Comparison of ENCODE assay signal across 33 cellular contexts in genomic region chr12:6318440-6318879, GRCh38. TPM values are rescaled to one million over a fixed set of nuclear protein-coding genes. Genes with fewer than 3 reads are reported as not detected.
A peak's percentile ranks its signal among the peaks of the same experiment; 100 is the strongest.
DNase-seq lines count a peak whose midpoint lies in the region; ATAC-seq, FAIRE-seq and TF ChIP-seq lines count a peak whose summit lies in the region.
"Had no signal": no experiment of that assay in that cellular context is flagged by ENCODE, and none has a peak within 500 bp of the region (broad histone marks: within the 10 kb centered on the region; RNA-seq: fewer than 3 reads in every experiment).

No MANE protein-coding gene starts in this region.

- no peak overlapping the region for H3K18ac ChIP-seq in H1 (ENCODE audit: extremely low read depth, low read length)
- H3K18ac ChIP-seq in mesenchymal stem cell (ENCODE audit: low read depth in 1 of 2, low read length in 2 of 2): peak overlapping the region in 1 of 2 experiments; percentile 6

- H2BK20ac ChIP-seq in H1 (ENCODE audit: low read length): no peak overlapping the region

- H4K5ac ChIP-seq in H1 (ENCODE audit: insufficient read length, low read depth, low read length): no peak overlapping the region

- H3K36me3 Mint-ChIP-seq in activated T-cell treated with anti-CD3 and anti-CD28 coated beads, Interleukin-2, amount 50 U/mL, for 72 hours (ENCODE audit: insufficient read depth in 2 of 2): no peaks in the 10 kb centered on the region
- no peaks in the 10 kb centered on the region for H3K36me3 Mint-ChIP-seq in T-helper 17 cell (ENCODE audit: low read depth)
- peaks cover 0 to 1% of the 10 kb centered on the region in 2 donors for H3K36me3 Mint-ChIP-seq in stimulated activated naive B cell treated with anti-CD40 and anti-IgM and Interleukin-4, amounts not matched to agents 10 μg/mL and 1 μg/mL and 100 μg/mL, for 72 hours
- H3K36me3 Mint-ChIP-seq: activated naive CD4-positive, alpha-beta T cell treated with anti-CD3 and anti-CD28 coated beads, Interleukin-2, amount 50 U/mL, for 24 hours had no signal

- CTCF ChIA-PET in H1 (lab: Charles Lee; ENCODE audit: partially characterized antibody): interaction anchor here (0.6 to 1.6 kb wide), 4 partner anchors 13 to 147 kb away, joined by 3 to 6 read pairs (median 4); no protein-coding TSS in a partner anchor

- no peaks in the 10 kb centered on the region for H3K79me2 ChIP-seq in H1 (ENCODE audit: control insufficient read depth in 1 of 2, insufficient read depth in 2 of 2, low read length in 2 of 2)

- no peak overlapping the region for H3K4me3 Mint-ChIP-seq in activated T-cell treated with anti-CD3 and anti-CD28 coated beads, Interleukin-2, amount 50 U/mL, for 72 hours
- H3K4me3 Mint-ChIP-seq in T-helper 17 cell: no peak overlapping the region
- H3K4me3 Mint-ChIP-seq in stimulated activated naive B cell treated with anti-CD40 and anti-IgM and Interleukin-4, amounts not matched to agents 10 μg/mL and 1 μg/mL and 100 μg/mL, for 72 hours: no peak overlapping the region
- H3K4me3 Mint-ChIP-seq: activated naive CD4-positive, alpha-beta T cell treated with anti-CD3 and anti-CD28 coated beads, Interleukin-2, amount 50 U/mL, for 24 hours; nephron progenitor cell had no signal

- no peaks in the 10 kb centered on the region for H4K20me1 ChIP-seq in H1 (replicated peaks in 1 of 2; ENCODE audit: control insufficient read depth in 1 of 2, insufficient read depth in 2 of 2, low read length in 2 of 2)

- H2BK15ac ChIP-seq in H1 (ENCODE audit: low read length): no peak overlapping the region
- H2BK15ac ChIP-seq in mesenchymal stem cell (ENCODE audit: low read depth, poor library complexity, severe bottlenecking): no peak overlapping the region

- H3K27me3 Mint-ChIP-seq in activated T-cell treated with anti-CD3 and anti-CD28 coated beads, Interleukin-2, amount 50 U/mL, for 72 hours (ENCODE audit: low read depth): no peaks in the 10 kb centered on the region
- peaks cover 7% of the 10 kb centered on the region for H3K27me3 Mint-ChIP-seq in T-helper 17 cell
- H3K27me3 Mint-ChIP-seq in stimulated activated naive B cell treated with anti-CD40 and anti-IgM and Interleukin-4, amounts not matched to agents 10 μg/mL and 1 μg/mL and 100 μg/mL, for 72 hours: peaks cover 79 to 82% of the 10 kb centered on the region in 2 donors
- H3K27me3 Mint-ChIP-seq: activated naive CD4-positive, alpha-beta T cell treated with anti-CD3 and anti-CD28 coated beads, Interleukin-2, amount 50 U/mL, for 24 hours had no signal

- POLR2A ChIA-PET in H1 (lab: Charles Lee; ENCODE audit: partially characterized antibody): interaction anchor here (0.9 to 16.0 kb wide), 5 partner anchors 9 to 52 kb away, joined by 3 to 214 read pairs (median 10); partner anchors contain the start of gene SCNN1A

- no peak overlapping the region for H3K9ac ChIP-seq in H1 (replicated peaks in 1 of 4; ENCODE audit: extremely low read depth in 1 of 4, low read depth in 3 of 4, low read length in 3 of 4)
- no peak overlapping the region for H3K9ac ChIP-seq in mesenchymal stem cell (ENCODE audit: low read length)

- H4K91ac ChIP-seq in H1 (replicated peaks; ENCODE audit: insufficient read length, low read length) (no peak overlapping the region), mesenchymal stem cell (ENCODE audit: low read length) (no peak overlapping the region)

- no peak for DNase-seq in activated T-cell treated with anti-CD3 and anti-CD28 coated beads, Interleukin-2, amount 50 U/mL, for 72 hours
- no peak for DNase-seq in activated T-cell treated with anti-CD3 and anti-CD28 coated beads, Interleukin-2, amount 50 U/mL, for 1 hour
- no peak for DNase-seq in T-helper 17 cell
- DNase-seq in H1 (ENCODE audit: low read depth in 1 of 2, low spot score in 2 of 2): no peak
- no peak for DNase-seq in stimulated activated naive B cell treated with anti-CD40 and anti-IgM and Interleukin-4, amounts not matched to agents 10 μg/mL and 1 μg/mL and 100 μg/mL, for 72 hours
- DNase-seq in mesenchymal stem cell: no peak
- DNase-seq: COR-L47; DMS79 treated with DMSO at 0.1 percent for 48 hours; effector CD8-positive, alpha-beta T cell; hypothalamus; Karpas-422; left ventricle myocardium inferior; midbrain; MV-4-11; NCI-H146; NCI-H2171; NCI-H524; nephron progenitor cell; NK-92 treated with Interleukin-12 subunit alpha and Interleukin-12 subunit beta, amount 100 ng/mL, for 24 hours; right lobe of liver; SHP77 treated with DMSO at 0.1 percent for 48 hours; stimulated activated CD4-positive, alpha-beta T cell treated with anti-CD3 and anti-CD28 coated beads, Interleukin-15, amount 100 ng/mL, for 24 hours; trophoblast cell had no signal

- H3K4ac ChIP-seq in H1 (replicated peaks; ENCODE audit: insufficient read length, low read depth, low read length) (no peak overlapping the region), mesenchymal stem cell (ENCODE audit: low read depth in 1 of 2, low read length in 2 of 2) (no peak overlapping the region)

- no peak for TF ChIP-seq RAD21 in H1 (IDR thresholded peaks at IDR 0.05 in 1 of 2, conservative IDR thresholded peaks at IDR 0.05 in 1 of 2; ENCODE audit: low read depth in 2 of 2, low read length in 2 of 2)

- H4K8ac ChIP-seq in H1 (ENCODE audit: extremely low read depth, insufficient read depth, low read length): peak overlapping the region; percentile 6; the same call in 1 of the 2 replicates
- no peak overlapping the region for H4K8ac ChIP-seq in mesenchymal stem cell (ENCODE audit: low read length)

- peak overlapping the region; percentile 24; the same call in 1 of the 2 replicates for H2BK5ac ChIP-seq in H1 (ENCODE audit: low read depth, low read length)
- H2BK5ac ChIP-seq in mesenchymal stem cell (ENCODE audit: low read depth, low read length, poor library complexity, severe bottlenecking): no peak overlapping the region

- no peak overlapping the region for H3K27ac Mint-ChIP-seq in activated T-cell treated with anti-CD3 and anti-CD28 coated beads, Interleukin-2, amount 50 U/mL, for 72 hours
- H3K27ac Mint-ChIP-seq in T-helper 17 cell: peak overlapping the region; percentile 54
- H3K27ac Mint-ChIP-seq in stimulated activated naive B cell treated with anti-CD40 and anti-IgM and Interleukin-4, amounts not matched to agents 10 μg/mL and 1 μg/mL and 100 μg/mL, for 72 hours: peak overlapping the region; percentile 70
- H3K27ac Mint-ChIP-seq: activated naive CD4-positive, alpha-beta T cell treated with anti-CD3 and anti-CD28 coated beads, Interleukin-2, amount 50 U/mL, for 24 hours had no signal

- H2AFZ ChIP-seq in H1 (ENCODE audit: low read length): no peak overlapping the region
- no peak overlapping the region for H2AFZ ChIP-seq in mesenchymal stem cell (ENCODE audit: low read depth, low read length)

- no peak for TF ChIP-seq CTCF in H1 (IDR thresholded peaks at IDR 0.05; ENCODE audit: control extremely low read depth in 1 of 3, insufficient read depth in 1 of 3, low read depth in 1 of 3, low read length in 3 of 3)

- peaks cover 7 to 43% (median 17%) of the 10 kb centered on the region in 4 experiments; a peak in 7 of 8 replicates for H3K36me3 ChIP-seq in H1 (ENCODE audit: control insufficient read depth in 2 of 4, insufficient read depth in 4 of 4, low read length in 3 of 4)
- H3K36me3 ChIP-seq in mesenchymal stem cell (ENCODE audit: control insufficient read depth in 1 of 2, insufficient read depth in 2 of 2, low read depth in 1 of 2, low read length in 2 of 2): no peaks in the 10 kb centered on the region
- H3K36me3 ChIP-seq: esophagus muscularis mucosa, HAP-1, left ventricle myocardium inferior, right lobe of liver had no signal

- H3K14ac ChIP-seq in H1 (ENCODE audit: insufficient read length) (no peak overlapping the region), mesenchymal stem cell (ENCODE audit: low read length in 2 of 2) (no peak overlapping the region)

- H3K9me3 ChIP-seq in T-helper 17 cell (ENCODE audit: control insufficient read depth, low read length, poor library complexity, severe bottlenecking): no peaks in the 10 kb centered on the region
- no peaks in the 10 kb centered on the region for H3K9me3 ChIP-seq in H1 (ENCODE audit: insufficient read depth in 2 of 2, low read depth in 1 of 2, low read length in 1 of 2)
- H3K9me3 ChIP-seq in mesenchymal stem cell (ENCODE audit: control insufficient read depth, low read length): no peaks in the 10 kb centered on the region
- H3K9me3 ChIP-seq: esophagus muscularis mucosa, HAP-1, left ventricle myocardium inferior, right lobe of liver had no signal

- H3K4me1 ChIP-seq in H1 (replicated peaks in 1 of 4; ENCODE audit: control insufficient read depth in 3 of 4, insufficient read depth in 4 of 4, low read length in 3 of 4) (peaks cover 4 to 18% (median 9%) of the 10 kb centered on the region in 4 experiments), mesenchymal stem cell (ENCODE audit: control insufficient read depth, insufficient read depth, low read depth, low read length) (peaks cover 11% of the 10 kb centered on the region)

- H3K79me1 ChIP-seq in H1 (ENCODE audit: low read depth, low read length) (peaks cover 3% of the 10 kb centered on the region), mesenchymal stem cell (replicated peaks; ENCODE audit: low read length, poor library complexity, severe bottlenecking) (no peaks in the 10 kb centered on the region)

- H3K9me3 Mint-ChIP-seq in activated T-cell treated with anti-CD3 and anti-CD28 coated beads, Interleukin-2, amount 50 U/mL, for 72 hours: no peaks in the 10 kb centered on the region
- no peaks in the 10 kb centered on the region for H3K9me3 Mint-ChIP-seq in stimulated activated naive B cell treated with anti-CD40 and anti-IgM and Interleukin-4, amounts not matched to agents 10 μg/mL and 1 μg/mL and 100 μg/mL, for 72 hours
- H3K9me3 Mint-ChIP-seq: activated naive CD4-positive, alpha-beta T cell treated with anti-CD3 and anti-CD28 coated beads, Interleukin-2, amount 50 U/mL, for 24 hours; nephron progenitor cell had no signal

- no peak for FAIRE-seq in H1 (lab: Jason Lieb, UNC)
- FAIRE-seq: A204.1, frontal cortex, islet of Langerhans had no signal

- peak; percentile 31 to 37 for ATAC-seq in activated T-cell treated with anti-CD3 and anti-CD28 coated beads, Interleukin-2, amount 50 U/mL, for 72 hours (replicated peaks in 1 of 2)
- ATAC-seq in T-helper 17 cell (no peak), HG03095 (IDR thresholded peaks at IDR 0.05; ENCODE audit: unreplicated experiment) (no peak), HG03045 (IDR thresholded peaks at IDR 0.05; ENCODE audit: unreplicated experiment) (no peak)
- no peak for ATAC-seq in stimulated activated naive B cell treated with anti-CD40 and anti-IgM and Interleukin-4, amounts not matched to agents 10 μg/mL and 1 μg/mL and 100 μg/mL, for 72 hours (replicated peaks)
- ATAC-seq: Panc1, right lobe of liver had no signal

- no peak; a peak in 1 of 3 replicates for TF ChIP-seq POLR2A in H1 (IDR thresholded peaks at IDR 0.05; ENCODE audit: control extremely low read depth in 1 of 2, low read depth in 2 of 2, low read length in 2 of 2)

- H3K23me2 ChIP-seq in H1 (ENCODE audit: low read depth, low read length): 0 out of 2 replicates have a peak, but pooled peaks cover under 1% of the 10 kb centered on the region

- no peak for TF ChIP-seq EP300 in H1 (IDR thresholded peaks at IDR 0.05; ENCODE audit: borderline replicate concordance in 1 of 2, low read depth in 2 of 2, low read length in 2 of 2)

- H3K27ac ChIP-seq in H1 (ENCODE audit: low read depth, low read length) (no peak overlapping the region), mesenchymal stem cell (ENCODE audit: low read length, poor library complexity, severe bottlenecking) (no peak overlapping the region)
- H3K27ac ChIP-seq: esophagus muscularis mucosa, left ventricle myocardium inferior, right lobe of liver had no signal

- H2BK120ac ChIP-seq in H1 (replicated peaks; ENCODE audit: low read depth, low read length) (no peak overlapping the region), mesenchymal stem cell (ENCODE audit: low read depth, low read length) (no peak overlapping the region)

- WGBS in H1 (ENCODE audit: extremely low coverage in 1 of 2, insufficient coverage in 1 of 2, insufficient read length in 1 of 2, insufficient replicate concordance in 2 of 2, low coverage in 1 of 2, low lambda C conversion rate in 2 of 2, missing lambda C conversion rate in 1 of 2), 2 experiments: 96% methylated on average over 11 of the region's 16 CpGs; no CpG with 5 or more reads in 1 of the 2 experiments
- WGBS in mesenchymal stem cell: 94% methylated on average over 16 of the region's 16 CpGs

- no peaks in the 10 kb centered on the region for H3K27me3 ChIP-seq in H1 (replicated peaks in 1 of 4; ENCODE audit: control insufficient read depth in 3 of 4, extremely low read depth in 1 of 4, insufficient read depth in 3 of 4, low read length in 3 of 4)
- H3K27me3 ChIP-seq in mesenchymal stem cell (ENCODE audit: control insufficient read depth in 1 of 2, insufficient read depth in 1 of 2, low read length in 2 of 2): peaks cover 0 to 9% of the 10 kb centered on the region in 2 experiments
- H3K27me3 ChIP-seq: esophagus muscularis mucosa, right lobe of liver had no signal

- H3K4me3 ChIP-seq in H1 (ENCODE audit: extremely low read depth in 1 of 4, insufficient read depth in 2 of 4, low read depth in 3 of 4, low read length in 4 of 4) (no peak overlapping the region), mesenchymal stem cell (ENCODE audit: insufficient read depth in 1 of 2, low read depth in 1 of 2, low read length in 2 of 2) (no peak overlapping the region)
- H3K4me3 ChIP-seq: esophagus muscularis mucosa, HAP-1, left ventricle myocardium inferior, right lobe of liver had no signal

- peaks cover 21% of the 10 kb centered on the region for H3K4me1 Mint-ChIP-seq in activated T-cell treated with anti-CD3 and anti-CD28 coated beads, Interleukin-2, amount 50 U/mL, for 72 hours (ENCODE audit: low read depth)
- peaks cover 20% of the 10 kb centered on the region for H3K4me1 Mint-ChIP-seq in T-helper 17 cell
- peaks cover 19 to 30% of the 10 kb centered on the region in 2 donors for H3K4me1 Mint-ChIP-seq in stimulated activated naive B cell treated with anti-CD40 and anti-IgM and Interleukin-4, amounts not matched to agents 10 μg/mL and 1 μg/mL and 100 μg/mL, for 72 hours

- H2BK12ac ChIP-seq in H1 (ENCODE audit: low read depth, low read length) (no peak overlapping the region), mesenchymal stem cell (ENCODE audit: low read length in 2 of 2) (no peak overlapping the region)

- H3K23ac ChIP-seq in H1 (ENCODE audit: insufficient read length) (no peak overlapping the region), mesenchymal stem cell (ENCODE audit: low read length in 2 of 2) (no peak overlapping the region)

- H3K56ac ChIP-seq in H1 (replicated peaks; ENCODE audit: insufficient read length, low read depth, low read length): no peak overlapping the region

- H3K4me2 ChIP-seq in H1 (ENCODE audit: insufficient read depth in 1 of 2, low read depth in 2 of 2, low read length in 2 of 2) (no peak overlapping the region), mesenchymal stem cell (ENCODE audit: low read length, poor library complexity, severe bottlenecking) (no peak overlapping the region)

- H2AK5ac ChIP-seq in H1 (ENCODE audit: low read depth, low read length) (no peak overlapping the region), mesenchymal stem cell (ENCODE audit: low read length, severe bottlenecking) (no peak overlapping the region)

RNA-seq across cellular contexts. Expression of gene PLEKHG6, which starts 8.0 kb away (rescaled TPM):
- total RNA-seq in activated T-cell treated with anti-CD3 and anti-CD28 coated beads, Interleukin-2, amount 50 U/mL, for 72 hours: not detected
- total RNA-seq in T-helper 17 cell: not detected
- 25.5 and 32.5 TPM in 2 replicates for total RNA-seq in H1 (2021; fragmentation: NEBNext Ultra II Directional; extraction: Animal tissue kit (Norgen Biotek cat#: 25700))
- polyA plus RNA-seq in H1 (2011; rRNA removed): 23.1 and 38.1 TPM in 2 replicates
- 30.4 TPM for polyA plus RNA-seq in H1 (2011; cell fraction: cytosol; rRNA removed)
- polyA plus RNA-seq in H1 (2011; cell fraction: nucleus; rRNA removed): 49.3 TPM
- polyA plus RNA-seq in H1 (2012, experiment 1 of 2): 22.6 to 29.6 TPM (median 26.3 TPM) in 4 replicates
- 28.8 TPM for polyA plus RNA-seq in H1 (2012, experiment 2 of 2)
- 18.8 TPM for polyA plus RNA-seq in H1 (2013, experiment 1 of 2)
- polyA plus RNA-seq in H1 (2013, experiment 2 of 2): 18.5 TPM
- polyA minus RNA-seq in H1 (2011; rRNA and poly(A)+ RNA removed): 22.1 and 28.7 TPM in 2 replicates
- 17.8 TPM for polyA minus RNA-seq in H1 (2011; cell fraction: cytosol; rRNA and poly(A)+ RNA removed)
- polyA minus RNA-seq in H1 (2011; cell fraction: nucleus; rRNA and poly(A)+ RNA removed): 17.7 TPM
- polyA plus RNA-seq in mesenchymal stem cell (2013, experiment 1 of 2): 0.15 TPM
- polyA plus RNA-seq in mesenchymal stem cell (2013, experiment 2 of 2): 0.23 TPM
- total RNA-seq: activated CD8-positive, alpha-beta memory T cell treated with anti-CD3 and anti-CD28 coated beads for 36 hours had no signal

RNA-seq across cellular contexts. Expression of gene TNFRSF1A, which starts 23.4 kb away (rescaled TPM):
- total RNA-seq in activated T-cell treated with anti-CD3 and anti-CD28 coated beads, Interleukin-2, amount 50 U/mL, for 72 hours: 10 to 100 TPM; 48.4 to 52.1 TPM
- total RNA-seq in T-helper 17 cell: 10 to 100 TPM; 22.4 to 23.0 TPM
- 42.1 and 45.8 TPM in 2 replicates for total RNA-seq in H1 (2021; fragmentation: NEBNext Ultra II Directional; extraction: Animal tissue kit (Norgen Biotek cat#: 25700))
- 28.7 and 48.7 TPM in 2 replicates for polyA plus RNA-seq in H1 (2011; rRNA removed)
- 29.1 TPM for polyA plus RNA-seq in H1 (2011; cell fraction: cytosol; rRNA removed)
- polyA plus RNA-seq in H1 (2011; cell fraction: nucleus; rRNA removed): 46.5 TPM
- 40.7 to 46.5 TPM (median 44.7 TPM) in 4 replicates for polyA plus RNA-seq in H1 (2012, experiment 1 of 2)
- polyA plus RNA-seq in H1 (2012, experiment 2 of 2): 56.1 TPM
- polyA plus RNA-seq in H1 (2013, experiment 1 of 2): 75.2 TPM
- 89.3 TPM for polyA plus RNA-seq in H1 (2013, experiment 2 of 2)
- 33.4 and 50.9 TPM in 2 replicates for polyA minus RNA-seq in H1 (2011; rRNA and poly(A)+ RNA removed)
- polyA minus RNA-seq in H1 (2011; cell fraction: cytosol; rRNA and poly(A)+ RNA removed): 28.5 TPM
- 29.2 TPM for polyA minus RNA-seq in H1 (2011; cell fraction: nucleus; rRNA and poly(A)+ RNA removed)
- polyA plus RNA-seq in mesenchymal stem cell (2013, experiment 1 of 2): 307 TPM
- polyA plus RNA-seq in mesenchymal stem cell (2013, experiment 2 of 2): 298 TPM

RNA-seq across cellular contexts. Expression of gene SCNN1A, which starts 56.9 kb away (rescaled TPM):
- under 1 TPM; 0.29 to 0.67 TPM for total RNA-seq in activated T-cell treated with anti-CD3 and anti-CD28 coated beads, Interleukin-2, amount 50 U/mL, for 72 hours
- 1 to 10 TPM; 2.1 to 2.8 TPM for total RNA-seq in T-helper 17 cell
- 85.5 and 89.0 TPM in 2 replicates for total RNA-seq in H1 (2021; fragmentation: NEBNext Ultra II Directional; extraction: Animal tissue kit (Norgen Biotek cat#: 25700))
- polyA plus RNA-seq in H1 (2011; rRNA removed): 156 and 192 TPM in 2 replicates
- polyA plus RNA-seq in H1 (2011; cell fraction: cytosol; rRNA removed): 97.5 TPM
- 220 TPM for polyA plus RNA-seq in H1 (2011; cell fraction: nucleus; rRNA removed)
- polyA plus RNA-seq in H1 (2012, experiment 1 of 2): 83.5 to 112 TPM (median 108 TPM) in 4 replicates
- 95.0 TPM for polyA plus RNA-seq in H1 (2012, experiment 2 of 2)
- 112 TPM for polyA plus RNA-seq in H1 (2013, experiment 1 of 2)
- polyA plus RNA-seq in H1 (2013, experiment 2 of 2): 115 TPM
- 117 and 161 TPM in 2 replicates for polyA minus RNA-seq in H1 (2011; rRNA and poly(A)+ RNA removed)
- polyA minus RNA-seq in H1 (2011; cell fraction: cytosol; rRNA and poly(A)+ RNA removed): 49.3 TPM
- polyA minus RNA-seq in H1 (2011; cell fraction: nucleus; rRNA and poly(A)+ RNA removed): 76.1 TPM
- 1.7 TPM for polyA plus RNA-seq in mesenchymal stem cell (2013, experiment 1 of 2)
- polyA plus RNA-seq in mesenchymal stem cell (2013, experiment 2 of 2): 1.3 TPM
- total RNA-seq: frontal cortex had no signal

Comparison
In these comparisons a context has a peak if more than half of its experiments do, and no peak if none do; other contexts are left out.
1. ATAC-seq: peak in activated T-cell treated with anti-CD3 and anti-CD28 coated beads, Interleukin-2, amount 50 U/mL, for 72 hours (2 of 2); none in T-helper 17 cell (single experiment), stimulated activated naive B cell treated with anti-CD40 and anti-IgM and Interleukin-4, amounts not matched to agents 10 μg/mL and 1 μg/mL and 100 μg/mL, for 72 hours (0 of 2), HG03095 (single experiment) and HG03045 (single experiment).
2. RNA of gene PLEKHG6, which starts 8.0 kb away (total RNA-seq): 25.5 to 32.5 TPM in H1; not detected in T-helper 17 cell and not detected in activated T-cell treated with anti-CD3 and anti-CD28 coated beads, Interleukin-2, amount 50 U/mL, for 72 hours; every median in the first group is over 10 times any median in the second.
3. RNA of gene SCNN1A, which starts 56.9 kb away (total RNA-seq): 85.5 to 89.0 TPM in H1; 2.1 to 2.8 TPM in T-helper 17 cell and 0.29 to 0.67 TPM in activated T-cell treated with anti-CD3 and anti-CD28 coated beads, Interleukin-2, amount 50 U/mL, for 72 hours; every median in the first group is over 10 times any median in the second.